23 cellular contexts compared by ENCODE assay signal in genomic region chr11:58688779-58689503, GRCh38. TPM values are rescaled to one million over a fixed set of nuclear protein-coding genes. Genes with fewer than 3 reads are reported as not detected.
DNase-seq lines count a peak whose midpoint lies in the region; TF ChIP-seq lines count a peak whose summit lies in the region.
"Had no signal": no experiment of that assay in that cellular context is flagged by ENCODE, and none has a peak within 500 bp of the region (broad histone marks: within the 10 kb centered on the region; RNA-seq: fewer than 3 reads in every experiment).

No MANE protein-coding gene starts in this region.

- H3K4me3 Mint-ChIP-seq in mesothelial cell of epicardium: no peak overlapping the region
- H3K4me3 Mint-ChIP-seq: activated T-helper 1 cell treated with anti-CD3 and anti-CD28 coated beads, Interleukin-12 subunit alpha, Interleukin-12 subunit beta, Interleukin-2, Interleukin-4 antibody, amounts not matched to agents 30 ng/mL and 10 ng/mL and 1 ng/mL, durations not matched to agents 14 hours and 24 hours and 36 hours; stimulated activated memory B cell treated with anti-CD40 and anti-IgM and Interleukin-4, amounts not matched to agents 10 μg/mL and 1 μg/mL and 100 μg/mL, for 72 hours had no signal

- TF ChIP-seq EP300 in neural cell (conservative IDR thresholded peaks at IDR 0.05; ENCODE audit: poor library complexity, severe bottlenecking): peak; percentile 97

- H3K9ac ChIP-seq in GM23248: no peak overlapping the region
- no peak overlapping the region for H3K9ac ChIP-seq in neural cell (ENCODE audit: low read length)

- H3K36me3 ChIP-seq in GM23248 (ENCODE audit: low read depth): no peaks in the 10 kb centered on the region
- no peaks in the 10 kb centered on the region for H3K36me3 ChIP-seq in MG63
- no peaks in the 10 kb centered on the region for H3K36me3 ChIP-seq in neural cell (ENCODE audit: insufficient read depth, low read length)
- H3K36me3 ChIP-seq: gastroesophageal sphincter, right atrium auricular region had no signal

- no peaks in the 10 kb centered on the region for H3K4me1 Mint-ChIP-seq in mesothelial cell of epicardium
- H3K4me1 Mint-ChIP-seq: stimulated activated memory B cell treated with anti-CD40 and anti-IgM and Interleukin-4, amounts not matched to agents 10 μg/mL and 1 μg/mL and 100 μg/mL, for 72 hours had no signal

- H3K36me3 Mint-ChIP-seq in mesothelial cell of epicardium: no peaks in the 10 kb centered on the region
- H3K36me3 Mint-ChIP-seq: activated naive CD4-positive, alpha-beta T cell treated with anti-CD3 and anti-CD28 coated beads, Interleukin-2, amount 50 U/mL, for 72 hours; stimulated activated memory B cell treated with anti-CD40 and anti-IgM and Interleukin-4, amounts not matched to agents 10 μg/mL and 1 μg/mL and 100 μg/mL, for 72 hours had no signal

- H3K9me3 ChIP-seq in GM23248 (ENCODE audit: low read depth) (no peaks in the 10 kb centered on the region), MG63 (no peaks in the 10 kb centered on the region), neural cell (ENCODE audit: low read length) (no peaks in the 10 kb centered on the region)
- H3K9me3 ChIP-seq: body of pancreas, gastroesophageal sphincter, right atrium auricular region had no signal

- DNase-seq in GM23248 (peak; percentile 57), MG63 (peak; percentile 6), epithelial cell of esophagus (ENCODE audit: low read depth) (peak; percentile 89), mesothelial cell of epicardium (ENCODE audit: low spot score in 2 of 2, unreplicated experiment in 2 of 2) (no peak), SW480 (ENCODE audit: low spot score) (no peak)
- DNase-seq in stimulated activated CD4-positive, alpha-beta T cell treated with anti-CD3 and anti-CD28 coated beads, Interleukin-2, amount 100 ng/mL, for 24 hours: no peak
- DNase-seq: activated CD4-positive, CD25-positive, alpha-beta regulatory T cell; body of pancreas; DMS79 treated with DMSO at 0.1 percent for 48 hours; left ventricle myocardium superior; NCI-H1105; NCI-H2107; NCI-H526; stimulated activated CD4-positive, alpha-beta T cell treated with anti-CD3 and anti-CD28 coated beads, Interleukin-15, amount 100 ng/mL, for 24 hours; T-helper 9 cell had no signal

- H3K4me3 ChIP-seq in GM23248 (no peak overlapping the region), MG63 (no peak overlapping the region), epithelial cell of esophagus (ENCODE audit: low read length) (no peak overlapping the region), neural cell (ENCODE audit: low read length) (peak overlapping the region; percentile 24)
- H3K4me3 ChIP-seq: body of pancreas, gastroesophageal sphincter, K562, right atrium auricular region had no signal

- H2AFZ ChIP-seq in GM23248 (no peak overlapping the region), neural cell (ENCODE audit: low read depth, low read length) (no peak overlapping the region)

- H3F3A ChIP-seq in GM23248 (ENCODE audit: insufficient read depth) (no peaks in the 10 kb centered on the region), neural cell (ENCODE audit: insufficient read depth, low read length, poor library complexity, severe bottlenecking) (no peaks in the 10 kb centered on the region)

- TF ChIP-seq CTCF in epithelial cell of esophagus (IDR thresholded peaks at IDR 0.05; ENCODE audit: insufficient read depth, low read depth, low read length, missing control alignments) (no peak), neural cell (IDR thresholded peaks at IDR 0.05; ENCODE audit: poor library complexity, severe bottlenecking) (no peak), mesothelial cell of epicardium (IDR thresholded peaks at IDR 0.05; ENCODE audit: unreplicated experiment) (no peak)

- H3K27ac Mint-ChIP-seq in mesothelial cell of epicardium: no peak overlapping the region
- H3K27ac Mint-ChIP-seq: activated naive CD4-positive, alpha-beta T cell treated with anti-CD3 and anti-CD28 coated beads, Interleukin-2, amount 50 U/mL, for 72 hours; activated T-helper 1 cell treated with anti-CD3 and anti-CD28 coated beads, Interleukin-12 subunit alpha, Interleukin-12 subunit beta, Interleukin-2, Interleukin-4 antibody, amounts not matched to agents 30 ng/mL and 10 ng/mL and 1 ng/mL, durations not matched to agents 14 hours and 24 hours and 36 hours; stimulated activated memory B cell treated with anti-CD40 and anti-IgM and Interleukin-4, amounts not matched to agents 10 μg/mL and 1 μg/mL and 100 μg/mL, for 72 hours had no signal

- no peaks in the 10 kb centered on the region for H3K27me3 ChIP-seq in GM23248 (replicated peaks; ENCODE audit: insufficient read depth)
- no peaks in the 10 kb centered on the region for H3K27me3 ChIP-seq in MG63
- no peaks in the 10 kb centered on the region for H3K27me3 ChIP-seq in neural cell (ENCODE audit: insufficient read depth, low read depth, low read length)
- H3K27me3 ChIP-seq: body of pancreas, gastroesophageal sphincter, right atrium auricular region had no signal

- no peaks in the 10 kb centered on the region for H3K4me1 ChIP-seq in GM23248 (ENCODE audit: insufficient read depth)
- H3K4me1 ChIP-seq: body of pancreas, gastroesophageal sphincter, right atrium auricular region had no signal

- in situ Hi-C loops in GM23248 (cut with MboI): no loop called here

- H4K20me1 ChIP-seq in GM23248 (ENCODE audit: insufficient read depth) (no peaks in the 10 kb centered on the region), neural cell (ENCODE audit: insufficient read depth) (no peaks in the 10 kb centered on the region)

- H3K4me2 ChIP-seq in GM23248 (ENCODE audit: unreplicated experiment): no peak overlapping the region
- no peak overlapping the region for H3K4me2 ChIP-seq in neural cell (ENCODE audit: low read length)

- H3K9me2 ChIP-seq in GM23248 (ENCODE audit: insufficient read depth) (no peaks in the 10 kb centered on the region), neural cell (ENCODE audit: insufficient read depth, low read length) (no peaks in the 10 kb centered on the region)

- WGBS in GM23248 (ENCODE audit: low coverage in 1 of 2, low lambda C conversion rate in 2 of 2, missing lambda C conversion rate in 2 of 2), 2 experiments: 27 to 46% methylated on average over 4 of the region's 4 CpGs

- no peaks in the 10 kb centered on the region for H3K79me2 ChIP-seq in GM23248 (ENCODE audit: insufficient read depth)
- no peaks in the 10 kb centered on the region for H3K79me2 ChIP-seq in neural cell (replicated peaks; ENCODE audit: insufficient read depth, low read length)

- TF ChIP-seq RAD21 in neural cell (conservative IDR thresholded peaks at IDR 0.05): no peak

- no peaks in the 10 kb centered on the region for H3K27me3 Mint-ChIP-seq in mesothelial cell of epicardium (ENCODE audit: low read depth)

- H3K27ac ChIP-seq in GM23248 (0 out of 2 replicates have a peak overlapping the region, but pooled peaks have one; percentile 11), neural cell (ENCODE audit: low read length) (no peak overlapping the region)
- H3K27ac ChIP-seq: body of pancreas, gastroesophageal sphincter, HL-60, right atrium auricular region had no signal

- peaks cover 54% of the 10 kb centered on the region for H3K9me3 Mint-ChIP-seq in mesothelial cell of epicardium
- H3K9me3 Mint-ChIP-seq: activated naive CD4-positive, alpha-beta T cell treated with anti-CD3 and anti-CD28 coated beads, Interleukin-2, amount 50 U/mL, for 72 hours; stimulated activated memory B cell treated with anti-CD40 and anti-IgM and Interleukin-4, amounts not matched to agents 10 μg/mL and 1 μg/mL and 100 μg/mL, for 72 hours had no signal

TF ChIP-seq in neural cell, 6 proteins besides CTCF, POLR2A, EP300 and RAD21:
- no peak for TF ChIP-seq SMC3 (conservative IDR thresholded peaks at IDR 0.05; ENCODE audit: poor library complexity)
- no peak for TF ChIP-seq MXI1 (conservative IDR thresholded peaks at IDR 0.05; ENCODE audit: poor library complexity, severe bottlenecking)
- no peak for TF ChIP-seq TAF1 (IDR thresholded peaks at IDR 0.05; ENCODE audit: low read depth)
- peak; percentile 97 for TF ChIP-seq POLR2AphosphoS5 (IDR thresholded peaks at IDR 0.05)
- no peak for TF ChIP-seq EZH2 (IDR thresholded peaks at IDR 0.05; ENCODE audit: borderline replicate concordance, insufficient read depth, low read length, poor library complexity, severe bottlenecking)
- peak; percentile 25 for TF ChIP-seq REST (IDR thresholded peaks at IDR 0.05; ENCODE audit: borderline replicate concordance)

RNA-seq across cellular contexts. Expression of gene GLYAT, which starts 42.8 kb away (rescaled TPM):
- total RNA-seq in GM23248 (2014; rRNA removed; shearing (Covaris generic)): not detected in 2 replicates
- polyA plus RNA-seq in GM23248 (2016; fragmentation: Nextera tagmentation; extraction: Ambion mirVana) (not detected in 2 replicates), neural cell (not detected in 2 replicates)
- total RNA-seq in MG63 (2014; rRNA removed; shearing (Covaris generic); ENCODE audit: low replicate concordance): not detected in 2 replicates
- polyA minus RNA-seq in neural cell: not detected in 2 replicates
- not detected in 3 replicates for total RNA-seq in mesothelial cell of epicardium
- total RNA-seq: activated naive CD4-positive, alpha-beta T cell treated with anti-CD3 and anti-CD28 coated beads, Interleukin-2, amount 50 U/mL, for 72 hours; activated T-helper 1 cell treated with anti-CD3 and anti-CD28 coated beads, Interleukin-12 subunit alpha, Interleukin-12 subunit beta, Interleukin-2, Interleukin-4 antibody, amounts not matched to agents 30 ng/mL and 10 ng/mL and 1 ng/mL, durations not matched to agents 14 hours and 24 hours and 36 hours; K562; right atrium auricular region had no signal
- polyA plus RNA-seq: K562 had no signal

Comparison
In these comparisons a context has a peak if more than half of its experiments do, and no peak if none do; other contexts are left out.
1. DNase-seq: peak in GM23248 (single experiment), MG63 (single experiment) and epithelial cell of esophagus (single experiment); none in mesothelial cell of epicardium (0 of 2), SW480 (single experiment) and stimulated activated CD4-positive, alpha-beta T cell treated with anti-CD3 and anti-CD28 coated beads, Interleukin-2, amount 100 ng/mL, for 24 hours (0 of 2).